In genomic region chr11:469026-469683, GRCh38 we compare ENCODE assay signal across 10 cellular contexts. TPM values are rescaled to one million over a fixed set of nuclear protein-coding genes. Genes with fewer than 3 reads are reported as not detected.
DNase-seq lines count a peak whose midpoint lies in the region; ATAC-seq and TF ChIP-seq lines count a peak whose summit lies in the region.
"Not testable (repeated sequence)": the region's sequence is repeated elsewhere in the genome, so short reads cannot be mapped to it uniquely, and the experiment has no call there.
"Had no signal": no experiment of that assay in that cellular context is flagged by ENCODE, and none has a peak within 500 bp of the region (broad histone marks: within the 10 kb centered on the region; RNA-seq: fewer than 3 reads in every experiment).

No MANE protein-coding gene starts in this region.

- peak overlapping the region; percentile 84 for H2AFZ ChIP-seq in ACC112 (ENCODE audit: low read length, unreplicated experiment)
- H2AFZ ChIP-seq in trophoblast cell (ENCODE audit: insufficient read depth, low read length, poor library complexity) = not testable (repeated sequence)

- H3K4me1 Mint-ChIP-seq in glutamatergic neuron (ENCODE audit: low read depth, unreplicated experiment) = peaks cover 29% of the 10 kb centered on the region

- H3K18ac ChIP-seq in trophoblast cell (ENCODE audit: low read length) = not testable (repeated sequence)

- not testable (repeated sequence) for H3K36me3 Mint-ChIP-seq in glutamatergic neuron (ENCODE audit: unreplicated experiment)

- H3K4me3 Mint-ChIP-seq in glutamatergic neuron (ENCODE audit: unreplicated experiment) = peak overlapping the region; percentile 64

- not testable (repeated sequence) for TF ChIP-seq CTCF in ascending aorta (IDR thresholded peaks at IDR 0.05); glutamatergic neuron (IDR thresholded peaks at IDR 0.05; ENCODE audit: partially characterized antibody, unreplicated experiment); lower lobe of right lung (IDR thresholded peaks at IDR 0.05); thoracic aorta (IDR thresholded peaks at IDR 0.05)

- peak overlapping the region; percentile 2 for H4K8ac ChIP-seq in trophoblast cell (ENCODE audit: low read depth, low read length)

- not testable (repeated sequence) for H2BK12ac ChIP-seq in trophoblast cell (ENCODE audit: low read length)

- peak overlapping the region; percentile 37 for H3K9ac ChIP-seq in NT2/D1 (ENCODE audit: insufficient read length, low read depth)
- H3K9ac ChIP-seq in endocrine pancreas (ENCODE audit: control insufficient read depth, insufficient read depth, low read length); trophoblast cell (ENCODE audit: low read length): not testable (repeated sequence)

- peak overlapping the region; percentile 0 for H4K91ac ChIP-seq in trophoblast cell (ENCODE audit: low read depth, low read length)

- not testable (repeated sequence) for H3K4me2 ChIP-seq in trophoblast cell (ENCODE audit: low read length)

- not testable (repeated sequence) for H3K23ac ChIP-seq in trophoblast cell (ENCODE audit: low read length)

- peak overlapping the region; percentile 77 for H3K27ac Mint-ChIP-seq in glutamatergic neuron (ENCODE audit: unreplicated experiment)

- H3K14ac ChIP-seq in trophoblast cell (ENCODE audit: low read length) = peak overlapping the region; percentile 25

- not testable (repeated sequence) for H3K36me3 ChIP-seq in ACC112 (ENCODE audit: insufficient read depth, low read length); ascending aorta; endocrine pancreas (ENCODE audit: control insufficient read depth, insufficient read depth, low read length); lower lobe of right lung; trophoblast cell (ENCODE audit: control insufficient read depth in 1 of 2, insufficient read depth in 2 of 2, low read length in 2 of 2); thoracic aorta
- peaks cover 48% of the 10 kb centered on the region for H3K36me3 ChIP-seq in NT2/D1 (ENCODE audit: insufficient read depth, insufficient read length, low read length)

- not testable (repeated sequence) for H3K27me3 ChIP-seq in ACC112 (ENCODE audit: insufficient read depth, low read length); NT2/D1 (ENCODE audit: insufficient read depth, insufficient read length); ascending aorta; endocrine pancreas (ENCODE audit: control insufficient read depth, insufficient read depth, low read length); lower lobe of right lung (ENCODE audit: low read depth); trophoblast cell (ENCODE audit: insufficient read depth, low read length); thoracic aorta (replicated peaks; ENCODE audit: insufficient read depth)

- H3K27me3 Mint-ChIP-seq in glutamatergic neuron (ENCODE audit: unreplicated experiment) = peaks cover 12% of the 10 kb centered on the region

- not testable (repeated sequence) for H4K12ac ChIP-seq in trophoblast cell (ENCODE audit: low read depth, low read length)

- H2BK5ac ChIP-seq in trophoblast cell (ENCODE audit: low read depth, low read length, poor library complexity) = not testable (repeated sequence)

- not testable (repeated sequence) for H2BK120ac ChIP-seq in trophoblast cell (ENCODE audit: insufficient read depth, low read length, poor library complexity)

- peaks cover 13% of the 10 kb centered on the region for H3K79me1 ChIP-seq in trophoblast cell (ENCODE audit: low read length)

- not testable (repeated sequence) for H3K9me3 ChIP-seq in NT2/D1 (ENCODE audit: insufficient read depth, low read length); ascending aorta; endocrine pancreas (ENCODE audit: control insufficient read depth, low read length); lower lobe of right lung; trophoblast cell (ENCODE audit: insufficient read depth, low read depth, low read length); thoracic aorta

- no CpG with 5 or more reads among the region's 19 CpGs for WGBS in trophoblast cell (ENCODE audit: extremely low coverage, insufficient coverage, insufficient read length)

- ATAC-seq in lower lobe of right lung; thoracic aorta (ENCODE audit: insufficient number of reproducible peaks, low FRiP score, low read depth): not testable (repeated sequence)

- not testable (repeated sequence) for H3K9me3 Mint-ChIP-seq in glutamatergic neuron (ENCODE audit: unreplicated experiment)

- H3K4me1 ChIP-seq in ACC112 (ENCODE audit: control insufficient read depth, insufficient read depth, low read length, unreplicated experiment) (peaks cover 11% of the 10 kb centered on the region), NT2/D1 (ENCODE audit: insufficient read depth, insufficient read length) (peaks cover 17% of the 10 kb centered on the region), ascending aorta (peaks cover 4 to 13% of the 10 kb centered on the region in 2 donors), lower lobe of right lung (peaks cover 29% of the 10 kb centered on the region), trophoblast cell (ENCODE audit: control insufficient read depth in 1 of 2, insufficient read depth in 2 of 2, low read length in 2 of 2) (peaks cover 28 to 39% of the 10 kb centered on the region in 2 experiments), thoracic aorta (ENCODE audit: control insufficient read depth in 1 of 2, low read depth in 2 of 2) (peaks cover 7 to 15% of the 10 kb centered on the region in 2 donors)
- not testable (repeated sequence) for H3K4me1 ChIP-seq in endocrine pancreas (ENCODE audit: control insufficient read depth, insufficient read depth, low read length)

- intact Hi-C loops in ascending aorta (cut with DNase I) = loop anchor here (2.0 kb wide), 1 partner anchor 18 kb away; the partner anchor contains the start of gene PTDSS2
- intact Hi-C loops in lower lobe of right lung (cut with DNase I) = not testable (repeated sequence)

- H3K79me2 ChIP-seq in ACC112 (ENCODE audit: control insufficient read depth, insufficient read depth, low read length, unreplicated experiment) = peaks cover 23% of the 10 kb centered on the region
- not testable (repeated sequence) for H3K79me2 ChIP-seq in trophoblast cell (ENCODE audit: control insufficient read depth, insufficient read depth, low read length, poor library complexity)

- peak overlapping the region; percentile 3 for H2AK5ac ChIP-seq in trophoblast cell (ENCODE audit: low read length)

- not testable (repeated sequence) for DNase-seq in NT2/D1 (ENCODE audit: low read depth, low spot score); ascending aorta (ENCODE audit: low spot score in 2 of 2); glutamatergic neuron; lower lobe of right lung; trophoblast cell; thoracic aorta (ENCODE audit: low spot score)

- peak overlapping the region; percentile 64 for H3K27ac ChIP-seq in ACC112 (ENCODE audit: low read depth, low read length)
- peak overlapping the region; percentile 65 to 78 for H3K27ac ChIP-seq in ascending aorta
- peak overlapping the region; percentile 85 for H3K27ac ChIP-seq in lower lobe of right lung
- H3K27ac ChIP-seq in trophoblast cell (ENCODE audit: low read depth, low read length) = not testable (repeated sequence)
- H3K27ac ChIP-seq in thoracic aorta = peak overlapping the region; percentile 71 to 87

- H3K4me3 ChIP-seq in ACC112 (ENCODE audit: low read depth, low read length) = peak overlapping the region; percentile 66
- H3K4me3 ChIP-seq in NT2/D1 (ENCODE audit: insufficient read length, low read depth); trophoblast cell (ENCODE audit: low read depth, low read length): not testable (repeated sequence)
- peak overlapping the region; percentile 26 to 51 for H3K4me3 ChIP-seq in ascending aorta
- peak overlapping the region; percentile 14 for H3K4me3 ChIP-seq in endocrine pancreas (ENCODE audit: control insufficient read depth, insufficient read depth, low read length)
- H3K4me3 ChIP-seq in lower lobe of right lung = peak overlapping the region; percentile 45
- peak overlapping the region; percentile 59 for H3K4me3 ChIP-seq in thoracic aorta

- H3K4ac ChIP-seq in trophoblast cell (ENCODE audit: low read depth, low read length) = not testable (repeated sequence)

RNA-seq across cellular contexts. Expression of gene PTDSS2, which starts 19.1 kb away (rescaled TPM):
- total RNA-seq in ascending aorta = 185 TPM
- 123 TPM for total RNA-seq in glutamatergic neuron (ENCODE audit: unreplicated experiment)
- total RNA-seq in lower lobe of right lung = 32.9 TPM
- 27.0 and 28.6 TPM in 2 replicates for polyA plus RNA-seq in trophoblast cell (2013)
- 10 to 100 TPM; 34.0 to 34.7 TPM for total RNA-seq in thoracic aorta

RNA-seq across cellular contexts. Expression of gene ANO9, which starts 27.3 kb away (rescaled TPM):
- 4.0 TPM for total RNA-seq in ascending aorta
- 1.8 TPM for total RNA-seq in glutamatergic neuron (ENCODE audit: unreplicated experiment)
- 21.6 TPM for total RNA-seq in lower lobe of right lung
- polyA plus RNA-seq in trophoblast cell (2013) = 16.3 and 16.5 TPM in 2 replicates
- 1 to 10 TPM in 1 of 2 donors, under 1 TPM in 1; 0.68 to 2.7 TPM for total RNA-seq in thoracic aorta
- total RNA-seq: A172, RPMI7951 had no signal

RNA-seq across cellular contexts. Expression of gene RNH1, which starts 37.9 kb away (rescaled TPM):
- 649 TPM for total RNA-seq in ascending aorta
- total RNA-seq in glutamatergic neuron (ENCODE audit: unreplicated experiment) = 85.9 TPM
- 237 TPM for total RNA-seq in lower lobe of right lung
- 79.1 and 82.8 TPM in 2 replicates for polyA plus RNA-seq in trophoblast cell (2013)
- total RNA-seq in thoracic aorta = 100 to 1,000 TPM; 224 to 355 TPM

RNA-seq across cellular contexts. Expression of gene SIGIRR, which starts 54.4 kb away (rescaled TPM):
- total RNA-seq in ascending aorta (121 TPM), glutamatergic neuron (ENCODE audit: unreplicated experiment) (26.5 TPM), lower lobe of right lung (91.8 TPM), thoracic aorta (10 to 100 TPM; 24.9 to 36.8 TPM)
- polyA plus RNA-seq in trophoblast cell (2013) = 49.3 and 51.6 TPM in 2 replicates
